Comparison of ENCODE assay signal across 8 cellular contexts in genomic region chr18:59402432-59403090, GRCh38. TPM values are rescaled to one million over a fixed set of nuclear protein-coding genes. Genes with fewer than 3 reads are reported as not detected.
DNase-seq lines count a peak whose midpoint lies in the region; ATAC-seq and TF ChIP-seq lines count a peak whose summit lies in the region.

No MANE protein-coding gene starts in this region.

- H3K4me1 ChIP-seq in breast epithelium: no peaks in the 10 kb centered on the region

- TF ChIP-seq CTCF in VCaP (conservative IDR thresholded peaks at IDR 0.05) (peak; percentile 99), breast epithelium (IDR thresholded peaks at IDR 0.05) (peak in 2 of 3 donors; percentile 82 to 85)

- no peak overlapping the region for H3K4me3 ChIP-seq in breast epithelium

- ATAC-seq in GM19025 (IDR thresholded peaks at IDR 0.05; ENCODE audit: low read depth, unreplicated experiment) (peak; percentile 90), HG03139 (IDR thresholded peaks at IDR 0.05; ENCODE audit: unreplicated experiment) (peak; percentile 92)

- DNase-seq in Ammon's horn (ENCODE audit: low spot score) (peak; percentile 84), NCI-H2171 treated with DMSO at 0.1 percent for 48 hours (lab: John Stamatoyannopoulos, UW) (peak; percentile 92), breast epithelium (ENCODE audit: low spot score in 2 of 2) (peak; percentile 59 to 69), islet precursor cell (peak; percentile 97)
- DNase-seq in stimulated activated CD4-positive, alpha-beta T cell treated with anti-CD3 and anti-CD28 coated beads, Interleukin-2, amount 100 ng/mL, for 4 hours (ENCODE audit: low read depth): peak; percentile 55

- TF ChIP-seq POLR2A in breast epithelium (IDR thresholded peaks at IDR 0.05): no peak

- H3K27ac ChIP-seq in VCaP: no peak overlapping the region
- no peak overlapping the region for H3K27ac ChIP-seq in breast epithelium

- no peaks in the 10 kb centered on the region for H3K9me3 ChIP-seq in breast epithelium

- H3K36me3 ChIP-seq in breast epithelium: no peaks in the 10 kb centered on the region

- H3K27me3 ChIP-seq in breast epithelium: no peaks in the 10 kb centered on the region

- intact Hi-C loops in breast epithelium (cut with DNase I; ENCODE audit: low total_unique reads): loop anchor here (5.0 kb wide), 1 partner anchor 95 kb away; no protein-coding TSS in a partner anchor

RNA-seq across cellular contexts. Expression of gene LMAN1, which starts 43.5 kb away (rescaled TPM):
- total RNA-seq in breast epithelium: 100 to 1,000 TPM in 1 of 3 donors, 10 to 100 TPM in 2; 86.9 to 110 (median 95.7) TPM
